ENCODE assay signal across 1 cellular context in the genomic region with DNA sequence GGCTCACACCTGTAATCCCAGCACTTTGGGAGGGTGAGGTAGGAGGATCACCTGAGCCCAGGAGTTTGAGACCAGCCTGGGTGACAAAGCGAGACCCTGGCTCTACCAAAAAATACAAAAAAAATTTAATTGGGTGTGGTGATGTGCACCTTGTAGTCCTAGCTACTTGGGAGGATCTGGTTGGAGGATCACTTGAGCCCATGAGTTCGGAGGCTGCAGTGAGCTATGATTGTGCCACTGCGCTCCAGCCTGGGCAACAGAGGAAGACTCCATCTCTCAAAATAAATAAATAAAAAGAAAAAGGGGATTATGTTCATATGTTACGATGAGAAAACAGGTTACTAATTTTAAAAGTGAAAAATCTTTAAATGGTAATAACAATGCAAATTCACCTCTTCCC.
TF ChIP-seq lines count a peak whose summit lies in the region.

No MANE protein-coding gene starts in this region.

TF ChIP-seq in WTC11, 78 proteins besides CTCF, POLR2A, EP300 and RAD21 (continued from another document):
- TF ChIP-seq, protein P1, sequence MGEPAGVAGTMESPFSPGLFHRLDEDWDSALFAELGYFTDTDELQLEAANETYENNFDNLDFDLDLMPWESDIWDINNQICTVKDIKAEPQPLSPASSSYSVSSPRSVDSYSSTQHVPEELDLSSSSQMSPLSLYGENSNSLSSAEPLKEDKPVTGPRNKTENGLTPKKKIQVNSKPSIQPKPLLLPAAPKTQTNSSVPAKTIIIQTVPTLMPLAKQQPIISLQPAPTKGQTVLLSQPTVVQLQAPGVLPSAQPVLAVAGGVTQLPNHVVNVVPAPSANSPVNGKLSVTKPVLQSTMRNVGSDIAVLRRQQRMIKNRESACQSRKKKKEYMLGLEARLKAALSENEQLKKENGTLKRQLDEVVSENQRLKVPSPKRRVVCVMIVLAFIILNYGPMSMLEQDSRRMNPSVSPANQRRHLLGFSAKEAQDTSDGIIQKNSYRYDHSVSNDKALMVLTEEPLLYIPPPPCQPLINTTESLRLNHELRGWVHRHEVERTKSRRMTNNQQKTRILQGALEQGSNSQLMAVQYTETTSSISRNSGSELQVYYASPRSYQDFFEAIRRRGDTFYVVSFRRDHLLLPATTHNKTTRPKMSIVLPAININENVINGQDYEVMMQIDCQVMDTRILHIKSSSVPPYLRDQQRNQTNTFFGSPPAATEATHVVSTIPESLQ (CRISPR knock-in tag; IDR thresholded peaks at IDR 0.05) = no peak
- no peak for TF ChIP-seq NR1H2 (CRISPR knock-in tag; IDR thresholded peaks at IDR 0.05)
- TF ChIP-seq, protein P2, sequence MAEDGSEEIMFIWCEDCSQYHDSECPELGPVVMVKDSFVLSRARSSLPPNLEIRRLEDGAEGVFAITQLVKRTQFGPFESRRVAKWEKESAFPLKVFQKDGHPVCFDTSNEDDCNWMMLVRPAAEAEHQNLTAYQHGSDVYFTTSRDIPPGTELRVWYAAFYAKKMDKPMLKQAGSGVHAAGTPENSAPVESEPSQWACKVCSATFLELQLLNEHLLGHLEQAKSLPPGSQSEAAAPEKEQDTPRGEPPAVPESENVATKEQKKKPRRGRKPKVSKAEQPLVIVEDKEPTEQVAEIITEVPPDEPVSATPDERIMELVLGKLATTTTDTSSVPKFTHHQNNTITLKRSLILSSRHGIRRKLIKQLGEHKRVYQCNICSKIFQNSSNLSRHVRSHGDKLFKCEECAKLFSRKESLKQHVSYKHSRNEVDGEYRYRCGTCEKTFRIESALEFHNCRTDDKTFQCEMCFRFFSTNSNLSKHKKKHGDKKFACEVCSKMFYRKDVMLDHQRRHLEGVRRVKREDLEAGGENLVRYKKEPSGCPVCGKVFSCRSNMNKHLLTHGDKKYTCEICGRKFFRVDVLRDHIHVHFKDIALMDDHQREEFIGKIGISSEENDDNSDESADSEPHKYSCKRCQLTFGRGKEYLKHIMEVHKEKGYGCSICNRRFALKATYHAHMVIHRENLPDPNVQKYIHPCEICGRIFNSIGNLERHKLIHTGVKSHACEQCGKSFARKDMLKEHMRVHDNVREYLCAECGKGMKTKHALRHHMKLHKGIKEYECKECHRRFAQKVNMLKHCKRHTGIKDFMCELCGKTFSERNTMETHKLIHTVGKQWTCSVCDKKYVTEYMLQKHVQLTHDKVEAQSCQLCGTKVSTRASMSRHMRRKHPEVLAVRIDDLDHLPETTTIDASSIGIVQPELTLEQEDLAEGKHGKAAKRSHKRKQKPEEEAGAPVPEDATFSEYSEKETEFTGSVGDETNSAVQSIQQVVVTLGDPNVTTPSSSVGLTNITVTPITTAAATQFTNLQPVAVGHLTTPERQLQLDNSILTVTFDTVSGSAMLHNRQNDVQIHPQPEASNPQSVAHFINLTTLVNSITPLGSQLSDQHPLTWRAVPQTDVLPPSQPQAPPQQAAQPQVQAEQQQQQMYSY (CRISPR knock-in tag; IDR thresholded peaks at IDR 0.05) = no peak
- TF ChIP-seq ZNF317 (CRISPR knock-in tag; IDR thresholded peaks at IDR 0.05; ENCODE audit: borderline replicate concordance, low read depth) = no peak
